Comparison of ENCODE assay signal across 14 cellular contexts in the genomic region with DNA sequence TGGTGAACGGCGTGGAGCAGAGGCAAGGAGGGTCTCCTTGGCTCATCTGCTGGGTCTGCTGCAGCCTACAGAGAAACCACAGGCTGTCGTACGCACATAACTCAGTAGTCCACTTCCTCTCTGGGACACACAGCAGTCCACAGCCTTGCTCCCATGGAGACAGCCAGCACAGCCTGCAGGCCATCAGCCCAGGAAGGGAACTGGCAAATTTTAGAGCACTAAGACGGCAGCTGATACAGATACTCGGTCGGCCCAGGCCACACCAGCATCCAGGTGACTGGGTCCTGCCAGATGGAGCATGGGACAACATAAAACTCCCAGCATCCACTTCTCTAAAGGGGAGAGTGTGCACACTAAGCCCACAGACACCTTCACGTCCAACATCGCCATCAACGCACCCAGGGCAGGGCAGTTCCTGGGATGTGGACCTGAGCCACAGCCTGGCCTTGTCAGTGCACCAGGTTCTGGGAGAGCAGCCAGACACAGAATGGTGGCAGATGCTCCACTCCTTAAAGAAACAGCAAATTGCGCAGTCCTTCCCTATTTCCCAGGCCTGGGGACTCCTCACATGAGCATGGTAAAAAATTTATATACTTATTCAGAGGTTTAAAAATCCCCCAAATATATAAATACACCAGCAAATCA.
DNase-seq lines count a peak whose midpoint lies in the region; ATAC-seq and TF ChIP-seq lines count a peak whose summit lies in the region.
"Had no signal": no experiment of that assay in that cellular context is flagged by ENCODE, and none has a peak within 500 bp of the region (broad histone marks: within the 10 kb centered on the region; RNA-seq: fewer than 3 reads in every experiment).

No MANE protein-coding gene starts in this region.

- H3K9me2 ChIP-seq in SK-N-SH: no peaks in the 10 kb centered on the region

- TF ChIP-seq EP300 in SK-N-SH (IDR thresholded peaks at IDR 0.05; ENCODE audit: borderline replicate concordance in 1 of 2, low read depth in 1 of 2, low read length in 1 of 2): no peak

- H3K27ac ChIP-seq in SK-N-SH (ENCODE audit: low read depth in 2 of 2, low read length in 1 of 2) (no peak overlapping the region), caudate nucleus (ENCODE audit: low read depth, low read length) (peak overlapping the region; percentile 55)
- H3K27ac ChIP-seq: SK-N-MC had no signal

- ATAC-seq in SK-N-SH treated with all-trans-retinoic acid at 6 μM for 48 hours: no peak
- peak; percentile 15 for ATAC-seq in left lobe of liver
- no peak for ATAC-seq in HG03521 (IDR thresholded peaks at IDR 0.05; ENCODE audit: unreplicated experiment)
- ATAC-seq in GM18870 (IDR thresholded peaks at IDR 0.05; ENCODE audit: unreplicated experiment): no peak
- ATAC-seq: WTC11 had no signal

- no peaks in the 10 kb centered on the region for H3K36me3 ChIP-seq in SK-N-SH (replicated peaks in 1 of 2; ENCODE audit: control insufficient read depth in 1 of 2, insufficient read depth in 2 of 2, low read length in 1 of 2)
- H3K36me3 ChIP-seq: sigmoid colon had no signal

- no peaks in the 10 kb centered on the region for H3F3A ChIP-seq in SK-N-SH (replicated peaks; ENCODE audit: insufficient read depth)

- no peak for TF ChIP-seq RAD21 in SK-N-SH (IDR thresholded peaks at IDR 0.05; ENCODE audit: low read length)

- peaks cover 10 to 16% of the 10 kb centered on the region in 2 experiments; a peak in 2 of 4 replicates for H3K4me1 ChIP-seq in SK-N-SH (ENCODE audit: control insufficient read depth in 1 of 2, insufficient read depth in 2 of 2, low read depth in 1 of 2, low read length in 1 of 2)

- no peaks in the 10 kb centered on the region for H3K79me2 ChIP-seq in SK-N-SH (ENCODE audit: insufficient read depth)

- no peak for TF ChIP-seq CTCF in SK-N-SH (IDR thresholded peaks at IDR 0.05)

- H2AFZ ChIP-seq in SK-N-SH (ENCODE audit: low read depth): no peak overlapping the region

- POLR2A ChIA-PET in SK-N-SH (lab: Yijun Ruan, JAX): no interaction called here

- H3K4me3 ChIP-seq in SK-N-SH (ENCODE audit: low read depth in 2 of 2, low read length in 1 of 2): no peak overlapping the region
- H3K4me3 ChIP-seq: sigmoid colon, SK-N-MC had no signal

- H3K9ac ChIP-seq in SK-N-SH: no peak overlapping the region

- H3K9me3 ChIP-seq in SK-N-SH: no peaks in the 10 kb centered on the region
- H3K9me3 ChIP-seq: sigmoid colon had no signal

- WGBS in SK-N-SH (ENCODE audit: low lambda C conversion rate): 97% methylated on average over 11 of the region's 11 CpGs

- no peaks in the 10 kb centered on the region for H4K20me1 ChIP-seq in SK-N-SH (ENCODE audit: insufficient read depth)

- CTCF ChIA-PET in SK-N-SH (lab: Yijun Ruan, JAX): interaction anchor here (1.2 to 2.3 kb wide), 2 partner anchors 11 to 288 kb away, joined by 5 to 7 read pairs; a partner anchor contains a TSS

- no peak for DNase-seq in SK-N-SH
- DNase-seq in caudate nucleus (lab: John Stamatoyannopoulos, UW): peak in 1 of 61 donors; percentile 76
- no peak for DNase-seq in left lobe of liver (ENCODE audit: low spot score)
- DNase-seq in activated effector memory CD4-positive, alpha-beta T cell treated with anti-CD3 and anti-CD28 coated beads, Interleukin-2, amount 50 U/mL, for 16 hours: no peak
- no peak for DNase-seq in NCI-H2029 (lab: John Stamatoyannopoulos, UW)
- DNase-seq: central memory CD4-positive, alpha-beta T cell; NCI-H2171 treated with DMSO at 0.1 percent for 48 hours; NK-92 treated with Interleukin-12 subunit alpha and Interleukin-12 subunit beta, amount 100 ng/mL, for 24 hours had no signal

- no peaks in the 10 kb centered on the region for H3K27me3 ChIP-seq in SK-N-SH (ENCODE audit: insufficient read depth)
- H3K27me3 ChIP-seq: sigmoid colon had no signal

- H3K4me2 ChIP-seq in SK-N-SH: peak overlapping the region; percentile 48; the same call in 1 of the 2 replicates

TF ChIP-seq in SK-N-SH, 30 proteins besides CTCF, POLR2A, EP300 and RAD21:
- TF ChIP-seq GABPA (IDR thresholded peaks at IDR 0.05; ENCODE audit: low read depth): no peak
- TF ChIP-seq YY1 (IDR thresholded peaks at IDR 0.05; ENCODE audit: low read depth): no peak
- TF ChIP-seq SMC3 (IDR thresholded peaks at IDR 0.05; ENCODE audit: low read depth, low read length): no peak
- TF ChIP-seq EZH2phosphoT487 (IDR thresholded peaks at IDR 0.05; ENCODE audit: borderline replicate concordance, low read depth): no peak
- no peak for TF ChIP-seq ELF1 (IDR thresholded peaks at IDR 0.05)
- no peak for TF ChIP-seq FOXJ3 (CRISPR knock-in tag; IDR thresholded peaks at IDR 0.05)
- TF ChIP-seq, protein P1, sequence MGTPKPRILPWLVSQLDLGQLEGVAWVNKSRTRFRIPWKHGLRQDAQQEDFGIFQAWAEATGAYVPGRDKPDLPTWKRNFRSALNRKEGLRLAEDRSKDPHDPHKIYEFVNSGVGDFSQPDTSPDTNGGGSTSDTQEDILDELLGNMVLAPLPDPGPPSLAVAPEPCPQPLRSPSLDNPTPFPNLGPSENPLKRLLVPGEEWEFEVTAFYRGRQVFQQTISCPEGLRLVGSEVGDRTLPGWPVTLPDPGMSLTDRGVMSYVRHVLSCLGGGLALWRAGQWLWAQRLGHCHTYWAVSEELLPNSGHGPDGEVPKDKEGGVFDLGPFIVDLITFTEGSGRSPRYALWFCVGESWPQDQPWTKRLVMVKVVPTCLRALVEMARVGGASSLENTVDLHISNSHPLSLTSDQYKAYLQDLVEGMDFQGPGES (IDR thresholded peaks at IDR 0.05; ENCODE audit: low read depth, low read length): no peak
- TF ChIP-seq, protein P2, sequence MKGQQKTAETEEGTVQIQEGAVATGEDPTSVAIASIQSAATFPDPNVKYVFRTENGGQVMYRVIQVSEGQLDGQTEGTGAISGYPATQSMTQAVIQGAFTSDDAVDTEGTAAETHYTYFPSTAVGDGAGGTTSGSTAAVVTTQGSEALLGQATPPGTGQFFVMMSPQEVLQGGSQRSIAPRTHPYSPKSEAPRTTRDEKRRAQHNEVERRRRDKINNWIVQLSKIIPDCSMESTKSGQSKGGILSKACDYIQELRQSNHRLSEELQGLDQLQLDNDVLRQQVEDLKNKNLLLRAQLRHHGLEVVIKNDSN (IDR thresholded peaks at IDR 0.05; ENCODE audit: borderline replicate concordance, low read depth): no peak

TF ChIP-seq in SK-N-SH treated with all-trans-retinoic acid at 6 μM for 48 hours, 23 proteins besides CTCF, POLR2A, EP300 and RAD21:
- TF ChIP-seq ZNF70 (CRISPR knock-in tag; IDR thresholded peaks at IDR 0.05) (no peak), SNAI2 (CRISPR knock-in tag; IDR thresholded peaks at IDR 0.05) (no peak)
